Comparison of ENCODE assay signal across 8 cellular contexts in genomic region chr14:21475767-21476525, GRCh38. TPM values are rescaled to one million over a fixed set of nuclear protein-coding genes. Genes with fewer than 3 reads are reported as not detected.
DNase-seq lines count a peak whose midpoint lies in the region; ATAC-seq and TF ChIP-seq lines count a peak whose summit lies in the region.

No MANE protein-coding gene starts in this region.

- TSS peak; percentile 74 for BruUV-seq in HCT116 (replicated peaks; lab: Mats Ljungman, UMichigan)

- peak overlapping the region; percentile 78 for H3K4me2 ChIP-seq in HCT116 (ENCODE audit: low read length)
- H3K4me2 ChIP-seq in SU-DHL-6 (ENCODE audit: low read depth, low read length, poor library complexity, severe bottlenecking) = peak overlapping the region; percentile 81
- H3K4me2 ChIP-seq in skeletal muscle satellite cell (ENCODE audit: low read length) = peak overlapping the region; percentile 89

- H3K9me3 ChIP-seq in HCT116 (ENCODE audit: control insufficient read depth in 1 of 2, insufficient read depth in 1 of 2, low read depth in 1 of 2, low read length in 2 of 2) (no peaks in the 10 kb centered on the region), SU-DHL-6 (ENCODE audit: insufficient read depth, low read length) (no peaks in the 10 kb centered on the region), skeletal muscle satellite cell (replicated peaks; ENCODE audit: low read length) (no peaks in the 10 kb centered on the region)

- H3K27me3 ChIP-seq in HCT116 (ENCODE audit: insufficient read depth, low read length) (no peaks in the 10 kb centered on the region), SU-DHL-6 (ENCODE audit: low read length) (no peaks in the 10 kb centered on the region), skeletal muscle satellite cell (ENCODE audit: control insufficient read depth, insufficient read depth, low read length) (no peaks in the 10 kb centered on the region)

- H3K36me3 ChIP-seq in HCT116 (ENCODE audit: control insufficient read depth in 1 of 2, insufficient read depth in 2 of 2, low read length in 2 of 2) (peaks cover 5 to 13% of the 10 kb centered on the region in 2 experiments; a peak in 2 of 4 replicates), SU-DHL-6 (ENCODE audit: low read length) (0 out of 2 replicates have a peak, but pooled peaks cover 5% of the 10 kb centered on the region), skeletal muscle satellite cell (ENCODE audit: insufficient read depth, low read length) (peaks cover 13% of the 10 kb centered on the region)

- no peaks in the 10 kb centered on the region for H3K9me2 ChIP-seq in HCT116 (ENCODE audit: insufficient read depth)
- H3K9me2 ChIP-seq in SU-DHL-6 (replicated peaks; ENCODE audit: insufficient read depth, low read length) = no peaks in the 10 kb centered on the region

- RAD21 ChIA-PET in HCT116 (lab: Charles Lee; ENCODE audit: low non-redundant PET in 1 of 2, low total read pairs in 2 of 2, uncharacterized antibody in 2 of 2, unreplicated experiment in 2 of 2) = no interaction called here

- peak overlapping the region; percentile 81 for H2AFZ ChIP-seq in HCT116 (ENCODE audit: low read depth, low read length, poor library complexity, severe bottlenecking)
- peak overlapping the region; percentile 60 for H2AFZ ChIP-seq in SU-DHL-6 (ENCODE audit: low read depth, low read length, severe bottlenecking)

- no peak for TF ChIP-seq POLR2A in HCT116 (IDR thresholded peaks at IDR 0.05; ENCODE audit: borderline replicate concordance, extremely low read depth, insufficient read depth, insufficient read length)

- CTCF ChIA-PET in HCT116 (lab: Charles Lee) = interaction anchor here (0.5 to 2.7 kb wide), 6 partner anchors 12 to 217 kb away, joined by 3 to 8 read pairs (median 4); partner anchors contain the start of genes CHD8 and SUPT16H

- no peaks in the 10 kb centered on the region for H3F3A ChIP-seq in SU-DHL-6 (ENCODE audit: insufficient read depth)

- ATAC-seq in HCT116 = peak; percentile 33
- ATAC-seq in HG03159 (IDR thresholded peaks at IDR 0.05; ENCODE audit: unreplicated experiment) = no peak

- H3K79me2 ChIP-seq in HCT116 (ENCODE audit: insufficient read depth, low read length) (peaks cover 43% of the 10 kb centered on the region), SU-DHL-6 (ENCODE audit: insufficient read depth, low read length) (peaks cover 42% of the 10 kb centered on the region)

- intact Hi-C loops in HCT116 (cut with micrococcal nuclease) = loop anchor here (1.0 to 2.0 kb wide), 3 partner anchors 20 to 39 kb away; partner anchors contain the start of genes CHD8 and METTL3

- H3K27ac ChIP-seq in HCT116 (ENCODE audit: low read depth, low read length) = peak overlapping the region; percentile 46
- H3K27ac ChIP-seq in SU-DHL-6 (ENCODE audit: low read depth, low read length) = peak overlapping the region; percentile 74

- TF ChIP-seq RAD21 in HCT116 (IDR thresholded peaks at IDR 0.05; ENCODE audit: low read depth) = no peak

- H4K20me1 ChIP-seq in HCT116 (ENCODE audit: insufficient read depth) = no peaks in the 10 kb centered on the region
- H4K20me1 ChIP-seq in SU-DHL-6 (ENCODE audit: low read depth, low read length) = no peaks in the 10 kb centered on the region

- peak overlapping the region; percentile 97 to 99 for H3K4me3 ChIP-seq in HCT116 (replicated peaks in 1 of 2; ENCODE audit: low read depth in 1 of 2, low read length in 2 of 2)
- peak overlapping the region; percentile 90 for H3K4me3 ChIP-seq in SU-DHL-6 (ENCODE audit: insufficient read depth, low read length, poor library complexity, severe bottlenecking)
- H3K4me3 ChIP-seq in foreskin fibroblast (ENCODE audit: low read depth in 1 of 2, low read length in 2 of 2) = peak overlapping the region; percentile 97 to 100
- peak overlapping the region; percentile 79 for H3K4me3 ChIP-seq in skeletal muscle satellite cell (ENCODE audit: low read length)

- POLR2A ChIA-PET in HCT116 (lab: Charles Lee) = interaction anchor here (0.8 to 1.3 kb wide), 2 partner anchors 20 to 66 kb away, joined by 3 to 9 read pairs; partner anchors contain the start of gene CHD8

- DNase-seq in HCT116 (ENCODE audit: low read depth, low spot score) = peak; percentile 18
- no peak for DNase-seq in foreskin fibroblast
- no peak for DNase-seq in nucleus accumbens (lab: John Stamatoyannopoulos, UW)
- no peak for DNase-seq in stimulated activated CD4-positive, alpha-beta T cell treated with anti-CD3 and anti-CD28 coated beads, Interleukin-12 subunit alpha, Interleukin-12 subunit beta, amount 100 ng/mL, for 4 hours
- DNase-seq in NCI-H1930 (lab: John Stamatoyannopoulos, UW) = no peak

- no peak for TF ChIP-seq CTCF in HCT116 (IDR thresholded peaks at IDR 0.05 in 2 of 3, conservative IDR thresholded peaks at IDR 0.05 in 1 of 3; ENCODE audit: borderline replicate concordance in 1 of 3, insufficient read depth in 1 of 3, low read depth in 2 of 3, low read length in 2 of 3)
- TF ChIP-seq CTCF in SU-DHL-6 (IDR thresholded peaks at IDR 0.05; ENCODE audit: insufficient read depth, low read length, poor library complexity, severe bottlenecking) = no peak
- TF ChIP-seq CTCF in foreskin fibroblast (IDR thresholded peaks at IDR 0.05; ENCODE audit: low read depth, low read length) = no peak

- peak overlapping the region; percentile 79 for H3K9ac ChIP-seq in HCT116 (ENCODE audit: low read length)
- H3K9ac ChIP-seq in SU-DHL-6 (ENCODE audit: low read length) = peak overlapping the region; percentile 71
- H3K9ac ChIP-seq in skeletal muscle satellite cell (ENCODE audit: low read depth, low read length) = peak overlapping the region; percentile 84

- peaks cover 8 to 14% of the 10 kb centered on the region in 2 experiments for H3K4me1 ChIP-seq in HCT116 (ENCODE audit: control insufficient read depth in 1 of 2, insufficient read depth in 2 of 2, low read length in 2 of 2)
- peaks cover 14% of the 10 kb centered on the region for H3K4me1 ChIP-seq in skeletal muscle satellite cell (ENCODE audit: control insufficient read depth, insufficient read depth, low read length)

TF ChIP-seq in HCT116, 20 proteins besides CTCF, POLR2A, EP300 and RAD21 (continues in another document):
- TF ChIP-seq CEBPB (IDR thresholded peaks at IDR 0.05; ENCODE audit: low read depth) (no peak), EZH2phosphoT487 (IDR thresholded peaks at IDR 0.05; ENCODE audit: borderline replicate concordance) (no peak), MAX (IDR thresholded peaks at IDR 0.05) (no peak), ATF3 (IDR thresholded peaks at IDR 0.05) (no peak), FOSL1 (IDR thresholded peaks at IDR 0.05; ENCODE audit: low read depth) (no peak), SP1 (IDR thresholded peaks at IDR 0.05; ENCODE audit: low read depth) (no peak), ZBTB33 (IDR thresholded peaks at IDR 0.05; ENCODE audit: extremely low read depth, insufficient replicate concordance, low read length) (no peak), ZFX (IDR thresholded peaks at IDR 0.05) (no peak), JUND (IDR thresholded peaks at IDR 0.05) (no peak), EZH2 (IDR thresholded peaks at IDR 0.05) (no peak)

RNA-seq across cellular contexts. Expression of gene RAB2B, which starts 0.8 kb away (rescaled TPM):
- 24.3 TPM for total RNA-seq in HCT116 (2021; ENCODE audit: unreplicated experiment)
- polyA plus RNA-seq in HCT116 (2012) = 16.2 and 23.7 TPM in 2 replicates
- total RNA-seq in skeletal muscle satellite cell (2012; rRNA removed) = 12.4 and 16.8 TPM in 2 replicates

RNA-seq across cellular contexts. Expression of gene TOX4, which starts 1.0 kb away (rescaled TPM):
- 58.5 TPM for total RNA-seq in HCT116 (2021; ENCODE audit: unreplicated experiment)
- polyA plus RNA-seq in HCT116 (2012) = 53.8 and 62.3 TPM in 2 replicates
- 23.3 and 25.1 TPM in 2 replicates for total RNA-seq in skeletal muscle satellite cell (2012; rRNA removed)

RNA-seq across cellular contexts. Expression of gene CHD8, which starts 20.0 kb away (rescaled TPM):
- total RNA-seq in HCT116 (2021; ENCODE audit: unreplicated experiment) = 46.8 TPM
- polyA plus RNA-seq in HCT116 (2012) = 35.5 and 36.0 TPM in 2 replicates
- 41.1 and 42.8 TPM in 2 replicates for total RNA-seq in skeletal muscle satellite cell (2012; rRNA removed)

RNA-seq across cellular contexts. Expression of gene METTL3, which starts 35.2 kb away (rescaled TPM):
- 62.3 TPM for total RNA-seq in HCT116 (2021; ENCODE audit: unreplicated experiment)
- 41.6 and 48.0 TPM in 2 replicates for polyA plus RNA-seq in HCT116 (2012)
- 58.8 and 64.2 TPM in 2 replicates for total RNA-seq in skeletal muscle satellite cell (2012; rRNA removed)

RNA-seq across cellular contexts. Expression of gene SALL2, which starts 50.2 kb away (rescaled TPM):
- 0.47 TPM for total RNA-seq in HCT116 (2021; ENCODE audit: unreplicated experiment)
- polyA plus RNA-seq in HCT116 (2012) = not detected in 2 replicates
- total RNA-seq in skeletal muscle satellite cell (2012; rRNA removed) = 0.25 and 0.87 TPM in 2 replicates
